18 cellular contexts compared by ENCODE assay signal in genomic region chr6:148379481-148379880, GRCh38.
"Had no signal": no experiment of that assay in that cellular context is flagged by ENCODE, and none has a peak within 500 bp of the region (broad histone marks: within the 10 kb centered on the region; RNA-seq: fewer than 3 reads in every experiment).

No MANE protein-coding gene starts in this region.

- H3K9me3 ChIP-seq: adrenal gland, lower lobe of right lung, neutrophil, transverse colon had no signal

- H3K9me3 Mint-ChIP-seq: activated CD4-positive, alpha-beta T cell treated with anti-CD3 and anti-CD28 coated beads, Interleukin-2, amount 10 ng/mL, durations not matched to agents 24 days and 14 days; dendritic cell treated with granulocyte-macrophage colony-stimulating factor and Interleukin-4, amounts not matched to agents 40 ng/mL and 50 ng/mL, for 4 days; endodermal cell; stimulated activated effector memory CD8-positive, alpha-beta T cell treated with anti-CD3 and anti-CD28 coated beads, Interleukin-12 subunit alpha, Interleukin-12 subunit beta, amount 100 ng/mL, for 72 hours had no signal

- H3K36me3 Mint-ChIP-seq: activated naive CD4-positive, alpha-beta T cell treated with anti-CD3 and anti-CD28 coated beads, Interleukin-2, amount 10 ng/mL, durations not matched to agents 7 days and 5 days; naive B cell; stimulated activated effector memory CD8-positive, alpha-beta T cell treated with anti-CD3 and anti-CD28 coated beads, Interleukin-12 subunit alpha, Interleukin-12 subunit beta, amount 100 ng/mL, for 72 hours had no signal

- H3K27me3 ChIP-seq: adrenal gland, brain microvascular endothelial cell, foreskin keratinocyte, neutrophil, transverse colon had no signal

- H3K4me1 ChIP-seq: adrenal gland, foreskin keratinocyte, transverse colon had no signal

- H3K27ac ChIP-seq: adrenal gland, brain microvascular endothelial cell, foreskin keratinocyte, lower lobe of right lung, neutrophil, transverse colon, VCaP had no signal

- DNase-seq: activated CD4-positive, alpha-beta T cell treated with anti-CD3 and anti-CD28 coated beads, Interleukin-2, amount 10 ng/mL, durations not matched to agents 24 days and 14 days; activated CD8-positive, alpha-beta memory T cell treated with anti-CD3 and anti-CD28 coated beads for 24 hours; activated naive CD4-positive, alpha-beta T cell treated with anti-CD3 and anti-CD28 coated beads, Interleukin-2, amount 10 ng/mL, durations not matched to agents 7 days and 5 days; adrenal gland; brain microvascular endothelial cell; cerebellar nuclear complex; endodermal cell; foreskin keratinocyte; left cardiac atrium; lower lobe of right lung; midbrain; naive B cell; T1000; transverse colon had no signal

- H3K4me3 Mint-ChIP-seq: activated CD4-positive, alpha-beta T cell treated with anti-CD3 and anti-CD28 coated beads, Interleukin-2, amount 10 ng/mL, durations not matched to agents 24 days and 14 days; activated naive CD4-positive, alpha-beta T cell treated with anti-CD3 and anti-CD28 coated beads, Interleukin-2, amount 10 ng/mL, durations not matched to agents 7 days and 5 days; dendritic cell treated with granulocyte-macrophage colony-stimulating factor and Interleukin-4, amounts not matched to agents 40 ng/mL and 50 ng/mL, for 4 days; endodermal cell; naive B cell; stimulated activated effector memory CD8-positive, alpha-beta T cell treated with anti-CD3 and anti-CD28 coated beads, Interleukin-12 subunit alpha, Interleukin-12 subunit beta, amount 100 ng/mL, for 72 hours had no signal

- H3K4me1 Mint-ChIP-seq: activated CD4-positive, alpha-beta T cell treated with anti-CD3 and anti-CD28 coated beads, Interleukin-2, amount 10 ng/mL, durations not matched to agents 24 days and 14 days; activated naive CD4-positive, alpha-beta T cell treated with anti-CD3 and anti-CD28 coated beads, Interleukin-2, amount 10 ng/mL, durations not matched to agents 7 days and 5 days; naive B cell; stimulated activated effector memory CD8-positive, alpha-beta T cell treated with anti-CD3 and anti-CD28 coated beads, Interleukin-12 subunit alpha, Interleukin-12 subunit beta, amount 100 ng/mL, for 72 hours had no signal

- ATAC-seq: foreskin keratinocyte; lower lobe of right lung; stimulated activated effector memory CD8-positive, alpha-beta T cell treated with anti-CD3 and anti-CD28 coated beads, Interleukin-12 subunit alpha, Interleukin-12 subunit beta, amount 100 ng/mL, for 72 hours had no signal

- H3K27ac Mint-ChIP-seq: activated CD4-positive, alpha-beta T cell treated with anti-CD3 and anti-CD28 coated beads, Interleukin-2, amount 10 ng/mL, durations not matched to agents 24 days and 14 days; activated naive CD4-positive, alpha-beta T cell treated with anti-CD3 and anti-CD28 coated beads, Interleukin-2, amount 10 ng/mL, durations not matched to agents 7 days and 5 days; dendritic cell treated with granulocyte-macrophage colony-stimulating factor and Interleukin-4, amounts not matched to agents 40 ng/mL and 50 ng/mL, for 4 days; endodermal cell; naive B cell; stimulated activated effector memory CD8-positive, alpha-beta T cell treated with anti-CD3 and anti-CD28 coated beads, Interleukin-12 subunit alpha, Interleukin-12 subunit beta, amount 100 ng/mL, for 72 hours had no signal

- H3K36me3 ChIP-seq: adrenal gland, brain microvascular endothelial cell, lower lobe of right lung, neutrophil, transverse colon had no signal

- H3K4me3 ChIP-seq: adrenal gland, lower lobe of right lung, transverse colon had no signal
